In the genomic region with DNA sequence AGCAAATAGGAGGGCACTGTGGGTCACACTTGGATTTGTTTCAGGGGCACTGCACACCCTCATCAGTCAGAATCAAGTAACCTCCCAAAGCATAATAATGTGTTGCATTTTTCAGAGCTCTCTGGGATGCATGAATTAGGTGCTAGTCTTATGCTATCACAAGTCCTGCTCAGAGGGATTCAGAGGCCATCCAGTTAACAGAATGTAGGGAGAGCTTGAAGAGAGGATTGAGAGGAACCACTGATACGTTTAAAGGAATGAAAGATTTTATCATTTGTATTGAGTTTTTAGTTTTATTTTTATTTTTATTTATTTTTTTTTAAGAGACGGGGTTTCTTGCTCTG, we compare ENCODE assay signal across 18 cellular contexts. TPM values are rescaled to one million over a fixed set of nuclear protein-coding genes. Genes with fewer than 3 reads are reported as not detected.
A peak's percentile ranks its signal among the peaks of the same experiment; 100 is the strongest.
DNase-seq lines count a peak whose midpoint lies in the region; ATAC-seq, FAIRE-seq and TF ChIP-seq lines count a peak whose summit lies in the region.
"Had no signal": no experiment of that assay in that cellular context is flagged by ENCODE, and none has a peak within 500 bp of the region (broad histone marks: within the 10 kb centered on the region; RNA-seq: fewer than 3 reads in every experiment).

No MANE protein-coding gene starts in this region.

- no peak overlapping the region; the same call in 1 of the 2 replicates for H2BK20ac ChIP-seq in H1 (ENCODE audit: low read length)

- no peak overlapping the region for H2AFZ ChIP-seq in H1 (ENCODE audit: low read length)

- no peak for TF ChIP-seq EP300 in H1 (IDR thresholded peaks at IDR 0.05; ENCODE audit: borderline replicate concordance in 1 of 2, low read depth in 2 of 2, low read length in 2 of 2)

- no peaks in the 10 kb centered on the region for H3K36me3 ChIP-seq in A673 (ENCODE audit: insufficient read depth, low read length, poor library complexity, severe bottlenecking)
- no peaks in the 10 kb centered on the region for H3K36me3 ChIP-seq in HUES64 (ENCODE audit: insufficient read depth, low read length)
- no peaks in the 10 kb centered on the region; a peak in 1 of 8 replicates for H3K36me3 ChIP-seq in H1 (ENCODE audit: control insufficient read depth in 2 of 4, insufficient read depth in 4 of 4, low read length in 3 of 4)
- H3K36me3 ChIP-seq in mesodermal cell (ENCODE audit: control insufficient read depth, insufficient read depth, low read length) = peaks cover 25% of the 10 kb centered on the region
- H3K36me3 ChIP-seq in left lung = no peaks in the 10 kb centered on the region
- H3K36me3 ChIP-seq: ovary, WERI-Rb-1 had no signal

- H3K56ac ChIP-seq in H1 (replicated peaks; ENCODE audit: insufficient read length, low read depth, low read length) = no peak overlapping the region

- no TSS peak for BruUV-seq in A673 (replicated peaks; lab: Mats Ljungman, UMichigan)

- H3K23ac ChIP-seq in H1 (ENCODE audit: insufficient read length) = no peak overlapping the region

- H3K27me3 ChIP-seq in A673 (replicated peaks; ENCODE audit: insufficient read depth, low read depth, low read length, poor library complexity) (no peaks in the 10 kb centered on the region), HUES64 (ENCODE audit: insufficient read depth, low read length) (no peaks in the 10 kb centered on the region), H1 (replicated peaks in 1 of 4; ENCODE audit: control insufficient read depth in 3 of 4, extremely low read depth in 1 of 4, insufficient read depth in 3 of 4, low read length in 3 of 4) (no peaks in the 10 kb centered on the region), left lung (no peaks in the 10 kb centered on the region)
- H3K27me3 ChIP-seq: ovary had no signal

- no peaks in the 10 kb centered on the region for H4K20me1 ChIP-seq in H1 (replicated peaks in 1 of 2; ENCODE audit: control insufficient read depth in 1 of 2, insufficient read depth in 2 of 2, low read length in 2 of 2)

- no peak overlapping the region for H4K91ac ChIP-seq in H1 (replicated peaks; ENCODE audit: insufficient read length, low read length)

- POLR2A ChIA-PET in A673 (lab: Charles Lee; ENCODE audit: low non-redundant PET) (no interaction called here), H1 (lab: Charles Lee; ENCODE audit: partially characterized antibody) (interaction anchor here (0.9 to 1.7 kb wide), 3 partner anchors 25 to 67 kb away, joined by 4 to 5 read pairs (median 5); a partner anchor contains a TSS)

- H2BK12ac ChIP-seq in H1 (ENCODE audit: low read depth, low read length) = no peak overlapping the region; the same call in 1 of the 2 replicates

- H3K79me2 ChIP-seq in H1 (ENCODE audit: control insufficient read depth in 1 of 2, insufficient read depth in 2 of 2, low read length in 2 of 2) = peaks cover 0 to 36% of the 10 kb centered on the region in 2 experiments; a peak in 2 of 4 replicates

- TF ChIP-seq CTCF in A673 (conservative IDR thresholded peaks at IDR 0.05; ENCODE audit: low read depth, low read length) = no peak
- TF ChIP-seq CTCF in H1 (IDR thresholded peaks at IDR 0.05; ENCODE audit: control extremely low read depth in 1 of 3, insufficient read depth in 1 of 3, low read depth in 1 of 3, low read length in 3 of 3) = no peak
- no peak for TF ChIP-seq CTCF in left lung (IDR thresholded peaks at IDR 0.05)
- no peak for TF ChIP-seq CTCF in lower leg skin (IDR thresholded peaks at IDR 0.05)

- no peak overlapping the region for H4K8ac ChIP-seq in H1 (ENCODE audit: extremely low read depth, insufficient read depth, low read length)

- H3K79me1 ChIP-seq in H1 (ENCODE audit: low read depth, low read length) = peaks cover 11% of the 10 kb centered on the region

- H3K4ac ChIP-seq in H1 (replicated peaks; ENCODE audit: insufficient read length, low read depth, low read length) = no peak overlapping the region

- no peak overlapping the region for H3K18ac ChIP-seq in H1 (ENCODE audit: extremely low read depth, low read length)

- no peak overlapping the region for H4K5ac ChIP-seq in H1 (ENCODE audit: insufficient read length, low read depth, low read length)

- H3K4me2 ChIP-seq in H1 (ENCODE audit: insufficient read depth in 1 of 2, low read depth in 2 of 2, low read length in 2 of 2) = no peak overlapping the region

- H3K14ac ChIP-seq in H1 (ENCODE audit: insufficient read length) = no peak overlapping the region

- no peak overlapping the region for H3K9ac ChIP-seq in HUES64 (ENCODE audit: low read depth, low read length)
- H3K9ac ChIP-seq in H1 (replicated peaks in 1 of 4; ENCODE audit: extremely low read depth in 1 of 4, low read depth in 3 of 4, low read length in 3 of 4) = no peak overlapping the region

- CTCF ChIA-PET in A673 (lab: Charles Lee) = no interaction called here
- CTCF ChIA-PET in H1 (lab: Charles Lee; ENCODE audit: partially characterized antibody) = interaction anchor here (0.9 to 1.2 kb wide), 6 partner anchors 8 to 76 kb away, joined by 3 to 5 read pairs (median 4); a partner anchor contains a TSS

- DNase-seq in A673 (ENCODE audit: low spot score) = no peak
- no peak for DNase-seq in H1 (ENCODE audit: low read depth in 1 of 2, low spot score in 2 of 2)
- DNase-seq in left lung = no peak
- no peak for DNase-seq in lower leg skin (ENCODE audit: low spot score in 2 of 2)
- DNase-seq: activated CD8-positive, alpha-beta T cell treated with anti-CD3 and anti-CD28 coated beads, Interleukin-2, amount 10 ng/mL, durations not matched to agents 7 days and 5 days; activated T-cell treated with anti-CD3 and anti-CD28 coated beads, Interleukin-2, amount 50 U/mL, for 48 hours; NCI-H1417 treated with DMSO at 0.1 percent for 48 hours; NCI-H2171; NCI-H748 treated with DMSO at 0.1 percent for 48 hours; ovary; stimulated activated CD4-positive, alpha-beta T cell treated with anti-CD3 and anti-CD28 coated beads, Interleukin-4, amount 100 ng/mL, for 1 hour; WERI-Rb-1 had no signal

- no peak overlapping the region for H2BK5ac ChIP-seq in H1 (ENCODE audit: low read depth, low read length)

- H3K9me3 ChIP-seq in A673 (ENCODE audit: low read depth, low read length, poor library complexity, severe bottlenecking) (no peaks in the 10 kb centered on the region), HUES64 (ENCODE audit: insufficient read depth, low read depth, low read length) (no peaks in the 10 kb centered on the region), H1 (ENCODE audit: insufficient read depth in 2 of 2, low read depth in 1 of 2, low read length in 1 of 2) (no peaks in the 10 kb centered on the region), mesodermal cell (ENCODE audit: control insufficient read depth, low read length) (no peaks in the 10 kb centered on the region), left lung (no peaks in the 10 kb centered on the region)
- H3K9me3 ChIP-seq: ovary had no signal

- TF ChIP-seq POLR2A in H1 (IDR thresholded peaks at IDR 0.05; ENCODE audit: control extremely low read depth in 1 of 2, low read depth in 2 of 2, low read length in 2 of 2) (no peak), lower leg skin (IDR thresholded peaks at IDR 0.05) (no peak)

- 0 out of 2 replicates have a peak overlapping the region, but pooled peaks have one; percentile 7 for H2AK5ac ChIP-seq in H1 (ENCODE audit: low read depth, low read length)

- H2BK15ac ChIP-seq in H1 (ENCODE audit: low read length) = no peak overlapping the region

- H3K4me3 ChIP-seq in A673 (ENCODE audit: low read depth, low read length, poor library complexity, severe bottlenecking) (no peak overlapping the region), HUES64 (ENCODE audit: low read length) (no peak overlapping the region), H1 (ENCODE audit: extremely low read depth in 1 of 4, insufficient read depth in 2 of 4, low read depth in 3 of 4, low read length in 4 of 4) (no peak overlapping the region), mesodermal cell (ENCODE audit: extremely low read depth, insufficient read depth, low read length, poor library complexity, severe bottlenecking) (no peak overlapping the region), left lung (no peak overlapping the region), lower leg skin (ENCODE audit: low read depth, poor library complexity, severe bottlenecking) (no peak overlapping the region)
- H3K4me3 ChIP-seq: ovary had no signal

- no peak overlapping the region for H2BK120ac ChIP-seq in H1 (replicated peaks; ENCODE audit: low read depth, low read length)

- FAIRE-seq in H1 (lab: Jason Lieb, UNC) = no peak
- FAIRE-seq: RCC 7860 had no signal

- no peak for TF ChIP-seq RAD21 in H1 (IDR thresholded peaks at IDR 0.05 in 1 of 2, conservative IDR thresholded peaks at IDR 0.05 in 1 of 2; ENCODE audit: low read depth in 2 of 2, low read length in 2 of 2)

- peaks cover 63% of the 10 kb centered on the region for H3K4me1 ChIP-seq in A673 (ENCODE audit: insufficient read depth, low read length, poor library complexity, severe bottlenecking)
- H3K4me1 ChIP-seq in HUES64 (ENCODE audit: insufficient read depth, low read length) = peaks cover 29% of the 10 kb centered on the region
- H3K4me1 ChIP-seq in H1 (replicated peaks in 1 of 4; ENCODE audit: control insufficient read depth in 3 of 4, insufficient read depth in 4 of 4, low read length in 3 of 4) = peaks cover 3 to 9% (median 8%) of the 10 kb centered on the region in 4 experiments; a peak in 5 of 7 replicates
- peaks cover 43% of the 10 kb centered on the region for H3K4me1 ChIP-seq in mesodermal cell (ENCODE audit: control insufficient read depth, insufficient read depth, low read length, poor library complexity, severe bottlenecking)
- peaks cover 0 to 31% of the 10 kb centered on the region in 2 donors for H3K4me1 ChIP-seq in left lung

- H3K27ac ChIP-seq in A673 (ENCODE audit: low read depth, low read length, poor library complexity, severe bottlenecking) = peak overlapping the region; percentile 73
- H3K27ac ChIP-seq in HUES64 (ENCODE audit: low read depth, low read length) = 0 out of 2 replicates have a peak overlapping the region, but pooled peaks have one; percentile 26
- H3K27ac ChIP-seq in H1 (ENCODE audit: low read depth, low read length) = no peak overlapping the region
- H3K27ac ChIP-seq in mesodermal cell (ENCODE audit: low read depth, low read length, severe bottlenecking) = peak overlapping the region; percentile 76
- no peak overlapping the region for H3K27ac ChIP-seq in left lung
- H3K27ac ChIP-seq: ovary, WERI-Rb-1 had no signal

- WGBS in HUES64 = 94% methylated on average over 2 of the region's 2 CpGs
- WGBS in H1 (ENCODE audit: extremely low coverage in 1 of 2, insufficient coverage in 1 of 2, insufficient read length in 1 of 2, insufficient replicate concordance in 2 of 2, low coverage in 1 of 2, low lambda C conversion rate in 2 of 2, missing lambda C conversion rate in 1 of 2), 2 experiments = 98 to 100% methylated on average over 1 to 2 of the region's 2 CpGs
- 89% methylated on average over 1 of the region's 2 CpGs; no CpG with 5 or more reads in 1 of the 2 experiments for WGBS in mesodermal cell (ENCODE audit: insufficient coverage in 2 of 2), 2 experiments
- WGBS in lower leg skin, 2 donors = 80 to 87% methylated on average over 2 of the region's 2 CpGs

- intact Hi-C loops in A673 (cut with micrococcal nuclease; ENCODE audit: unreplicated experiment) (no loop called here), left lung (cut with DNase I) (no loop called here), lower leg skin (cut with DNase I; ENCODE audit: low total_unique reads) (no loop called here)

- no peak for ATAC-seq in HG03378 (IDR thresholded peaks at IDR 0.05; ENCODE audit: unreplicated experiment)
- no peak for ATAC-seq in left lung
- ATAC-seq in GM19455 (IDR thresholded peaks at IDR 0.05; ENCODE audit: unreplicated experiment) = no peak
- ATAC-seq: activated CD8-positive, alpha-beta T cell treated with anti-CD3 and anti-CD28 coated beads, Interleukin-2, amount 10 ng/mL, durations not matched to agents 7 days and 5 days; activated naive CD4-positive, alpha-beta T cell treated with anti-CD3 and anti-CD28 coated beads, Interleukin-2, amount 50 U/mL, for 72 hours had no signal

- no peaks in the 10 kb centered on the region for H3K23me2 ChIP-seq in H1 (ENCODE audit: low read depth, low read length)

RNA-seq across cellular contexts. Expression of a gene that starts 44.6 kb away (rescaled TPM):
- total RNA-seq in A673 (2021) (59.3 TPM in 2 replicates), left lung (10 to 100 TPM; 63.8 to 79.7 TPM), lower leg skin (10 to 100 TPM; 36.3 to 41.1 (median 38.9) TPM)
- polyA plus RNA-seq in HUES64 (2013, experiment 1 of 2) = 23.0 TPM
- 25.8 TPM for polyA plus RNA-seq in HUES64 (2013, experiment 2 of 2)
- 37.6 and 39.7 TPM in 2 replicates for total RNA-seq in H1 (2021; fragmentation: NEBNext Ultra II Directional; extraction: Animal tissue kit (Norgen Biotek cat#: 25700))
- 11.9 and 15.1 TPM in 2 replicates for polyA plus RNA-seq in H1 (2011; rRNA removed)
- polyA plus RNA-seq in H1 (2011; cell fraction: cytosol; rRNA removed) = 18.0 TPM
- polyA plus RNA-seq in H1 (2011; cell fraction: nucleus; rRNA removed) = 12.8 TPM
- 15.8 to 30.8 TPM (median 22.2 TPM) in 4 replicates for polyA plus RNA-seq in H1 (2012, experiment 1 of 2)
- polyA plus RNA-seq in H1 (2012, experiment 2 of 2) = 1.5 TPM
- polyA plus RNA-seq in H1 (2013, experiment 1 of 2) = 50.1 TPM
- 55.0 TPM for polyA plus RNA-seq in H1 (2013, experiment 2 of 2)
- polyA minus RNA-seq in H1 (2011; rRNA and poly(A)+ RNA removed) = 40.5 and 51.2 TPM in 2 replicates
- polyA minus RNA-seq in H1 (2011; cell fraction: cytosol; rRNA and poly(A)+ RNA removed) = 23.3 TPM
- 48.0 TPM for polyA minus RNA-seq in H1 (2011; cell fraction: nucleus; rRNA and poly(A)+ RNA removed)
- polyA plus RNA-seq in mesodermal cell (2013, experiment 1 of 2) = 72.5 TPM
- polyA plus RNA-seq in mesodermal cell (2013, experiment 2 of 2) = 70.8 TPM

Comparison
In these comparisons a context has a peak if more than half of its experiments do, and no peak if none do; other contexts are left out.
1. H3K27ac ChIP-seq: peak in A673 (single experiment), HUES64 (single experiment) and mesodermal cell (single experiment); none in H1 (single experiment) and left lung (0 of 2).